1 cellular context compared by ENCODE assay signal in the genomic region with DNA sequence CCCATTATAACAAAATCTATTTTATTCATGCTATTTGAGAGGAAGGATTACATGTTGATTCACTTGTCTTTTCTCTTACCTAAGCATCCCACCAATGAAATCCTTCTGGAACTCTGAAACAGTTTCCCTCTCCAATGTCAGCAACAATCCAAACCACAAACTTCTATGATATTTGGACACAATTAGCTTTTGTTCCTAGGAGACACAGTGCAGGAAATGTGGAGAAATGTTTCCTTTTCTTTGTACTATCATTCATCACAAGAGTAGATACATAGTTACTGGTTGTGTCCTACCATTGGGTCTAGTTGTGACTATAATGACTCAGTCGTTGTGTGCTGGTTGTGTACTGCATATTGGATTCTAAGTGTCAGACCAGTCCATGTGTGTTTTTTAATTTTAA.
TF ChIP-seq lines count a peak whose summit lies in the region.

No MANE protein-coding gene starts in this region.

TF ChIP-seq in GM23338, 12 proteins besides CTCF, POLR2A, EP300 and RAD21 (continued from another document):
- no peak for TF ChIP-seq ZNF462 (CRISPR knock-in tag; IDR thresholded peaks at IDR 0.05)
